Comparison of ENCODE assay signal across 8 cellular contexts in genomic region chrX:41332988-41333743, GRCh38. TPM values are rescaled to one million over a fixed set of nuclear protein-coding genes. Genes with fewer than 3 reads are reported as not detected.
DNase-seq lines count a peak whose midpoint lies in the region; ATAC-seq and TF ChIP-seq lines count a peak whose summit lies in the region.

No MANE protein-coding gene starts in this region.

- CTCF ChIA-PET in activated CD8-positive, alpha-beta T cell treated with anti-CD3 and anti-CD28 coated beads, Interleukin-2, amount 10 ng/mL, durations not matched to agents 7 days and 5 days (lab: Charles Lee) = no interaction called here

- H3K4me3 ChIP-seq in lung = peak overlapping the region; percentile 95

- peak overlapping the region; percentile 97 to 99 for H3K27ac ChIP-seq in lung (ENCODE audit: low read depth in 1 of 2, low read length in 1 of 2)

- H3K27me3 Mint-ChIP-seq in activated CD8-positive, alpha-beta T cell treated with anti-CD3 and anti-CD28 coated beads, Interleukin-2, amount 10 ng/mL, durations not matched to agents 7 days and 5 days (ENCODE audit: low read depth) = no peaks in the 10 kb centered on the region

- peaks cover 0 to 2% of the 10 kb centered on the region in 2 donors for H3K4me1 ChIP-seq in lung (ENCODE audit: control insufficient read depth in 2 of 2, insufficient read depth in 2 of 2, low read length in 2 of 2)

- peak; percentile 45 to 86 (median 78) for DNase-seq in C1 segment of cervical spinal cord (lab: John Stamatoyannopoulos, UW)
- peak; percentile 88 for DNase-seq in HK-2 (ENCODE audit: unreplicated experiment)
- DNase-seq in NCI-H82 (lab: John Stamatoyannopoulos, UW) = peak; percentile 96
- DNase-seq in activated CD8-positive, alpha-beta T cell treated with anti-CD3 and anti-CD28 coated beads, Interleukin-2, amount 10 ng/mL, durations not matched to agents 7 days and 5 days = peak; percentile 88
- DNase-seq in effector CD4-positive, alpha-beta T cell = peak; percentile 89
- DNase-seq in lung (ENCODE audit: low spot score) = peak; percentile 91
- DNase-seq in stimulated activated CD4-positive, alpha-beta T cell treated with anti-CD3 and anti-CD28 coated beads, TNF-alpha, amount 100 ng/mL, for 4 hours (ENCODE audit: low read depth in 3 of 3) = peak; percentile 65 to 74 (median 72)

- WGBS in lung, 2 donors = 1% methylated on average over 22 to 65 of the region's 65 CpGs

- ATAC-seq in GM19397 (IDR thresholded peaks at IDR 0.05; ENCODE audit: unreplicated experiment) = peak; percentile 53
- ATAC-seq in activated CD8-positive, alpha-beta T cell treated with anti-CD3 and anti-CD28 coated beads, Interleukin-2, amount 10 ng/mL, durations not matched to agents 7 days and 5 days = peak; percentile 46
- ATAC-seq in lung (ENCODE audit: insufficient read depth, low FRiP score) = peak; percentile 51

- H3K9me3 ChIP-seq in lung (ENCODE audit: control insufficient read depth in 2 of 2, insufficient read depth in 1 of 2, low read length in 1 of 2) = no peaks in the 10 kb centered on the region

- H3K4me3 Mint-ChIP-seq in activated CD8-positive, alpha-beta T cell treated with anti-CD3 and anti-CD28 coated beads, Interleukin-2, amount 10 ng/mL, durations not matched to agents 7 days and 5 days = peak overlapping the region; percentile 81

- H3K36me3 ChIP-seq in lung (ENCODE audit: control insufficient read depth in 2 of 2, insufficient read depth in 2 of 2, low read length in 2 of 2) = no peaks in the 10 kb centered on the region

- H3K4me1 Mint-ChIP-seq in activated CD8-positive, alpha-beta T cell treated with anti-CD3 and anti-CD28 coated beads, Interleukin-2, amount 10 ng/mL, durations not matched to agents 7 days and 5 days (ENCODE audit: low read depth) = peaks cover 20% of the 10 kb centered on the region

- no peaks in the 10 kb centered on the region for H3K27me3 ChIP-seq in lung (ENCODE audit: control insufficient read depth, insufficient read depth)

- POLR2A ChIA-PET in activated CD8-positive, alpha-beta T cell treated with anti-CD3 and anti-CD28 coated beads, Interleukin-2, amount 10 ng/mL, durations not matched to agents 7 days and 5 days (lab: Charles Lee) = interaction anchor here (0.6 to 1.2 kb wide), 11 partner anchors 15 to 597 kb away, joined by 3 to 6 read pairs (median 4); partner anchors contain the start of gene USP9X

- peaks cover 33% of the 10 kb centered on the region for H3K36me3 Mint-ChIP-seq in activated CD8-positive, alpha-beta T cell treated with anti-CD3 and anti-CD28 coated beads, Interleukin-2, amount 10 ng/mL, durations not matched to agents 7 days and 5 days (ENCODE audit: low read depth)

- no peak for TF ChIP-seq CTCF in lung (IDR thresholded peaks at IDR 0.05; ENCODE audit: control extremely low read depth, extremely low read depth)

- H3K27ac Mint-ChIP-seq in activated CD8-positive, alpha-beta T cell treated with anti-CD3 and anti-CD28 coated beads, Interleukin-2, amount 10 ng/mL, durations not matched to agents 7 days and 5 days = peak overlapping the region; percentile 100

- no peaks in the 10 kb centered on the region for H3K9me3 Mint-ChIP-seq in activated CD8-positive, alpha-beta T cell treated with anti-CD3 and anti-CD28 coated beads, Interleukin-2, amount 10 ng/mL, durations not matched to agents 7 days and 5 days (ENCODE audit: insufficient read depth)

RNA-seq across cellular contexts. Expression of gene DDX3X, which starts 0.8 kb away (rescaled TPM):
- 100 to 1,000 TPM; 191 to 213 TPM for total RNA-seq in activated CD8-positive, alpha-beta T cell treated with anti-CD3 and anti-CD28 coated beads, Interleukin-2, amount 10 ng/mL, durations not matched to agents 7 days and 5 days
- 100 to 1,000 TPM; 230 to 385 TPM for total RNA-seq in lung
- polyA plus RNA-seq in lung = 100 to 1,000 TPM in 1 of 2 donors, 10 to 100 TPM in 1; 72.2 to 122 TPM

Comparison
In these comparisons a context has a peak if more than half of its experiments do, and no peak if none do; other contexts are left out.
1. Peak in every context shown above with its lines: DNase-seq, ATAC-seq, H3K4me3 ChIP-seq and H3K27ac ChIP-seq.